ENCODE assay signal across 7 cellular contexts in genomic region chr20:31693987-31694661, GRCh38. TPM values are rescaled to one million over a fixed set of nuclear protein-coding genes. Genes with fewer than 3 reads are reported as not detected.
DNase-seq lines count a peak whose midpoint lies in the region; ATAC-seq, FAIRE-seq and TF ChIP-seq lines count a peak whose summit lies in the region.

No MANE protein-coding gene starts in this region.

- H3K9me2 ChIP-seq in GM23338 (ENCODE audit: insufficient read depth), result no peaks in the 10 kb centered on the region

- H3K23ac ChIP-seq in trophoblast cell (ENCODE audit: low read length), result no peak overlapping the region

- POLR2A ChIA-PET in K562 (lab: Yijun Ruan, JAX), result interaction anchor here (1.1 to 2.4 kb wide), 8 partner anchors 11 to 126 kb away, joined by 3 to 11 read pairs (median 5); partner anchors contain the start of gene ID1

- H3K27ac ChIP-seq in GM23338 (ENCODE audit: low read depth), result peak overlapping the region; percentile 75
- H3K27ac ChIP-seq in K562 (ENCODE audit: extremely low read depth, low read depth, low read length), result peak overlapping the region; percentile 59
- no peak overlapping the region for H3K27ac ChIP-seq in trophoblast cell (ENCODE audit: low read depth, low read length)
- no peak overlapping the region for H3K27ac ChIP-seq in ovary

- in situ Hi-C loops in K562 (cut with MboI), result no loop called here

- H3K4me3 Mint-ChIP-seq in GM23338, result no peak overlapping the region

- H3K4me1 Mint-ChIP-seq in GM23338, result peaks cover 44% of the 10 kb centered on the region

- peak overlapping the region; percentile 31 for H2BK12ac ChIP-seq in trophoblast cell (ENCODE audit: low read length)

- peak; percentile 42; the same call in 1 of the 2 replicates for TF ChIP-seq EP300 in K562 (IDR thresholded peaks at IDR 0.05; ENCODE audit: low read length)
- TF ChIP-seq EP300 in ovary (IDR thresholded peaks at IDR 0.05), result no peak

- H3K9me3 ChIP-seq in K562 (replicated peaks; ENCODE audit: control insufficient read depth, insufficient read depth, low read depth, low read length) (no peaks in the 10 kb centered on the region), trophoblast cell (ENCODE audit: insufficient read depth, low read depth, low read length) (no peaks in the 10 kb centered on the region), ovary (no peaks in the 10 kb centered on the region)

- H4K20me1 ChIP-seq in GM23338 (replicated peaks; ENCODE audit: insufficient read depth) (peaks cover 10% of the 10 kb centered on the region), K562 (replicated peaks; ENCODE audit: control insufficient read depth, insufficient read depth, low read length) (0 out of 2 replicates have a peak, but pooled peaks cover 3% of the 10 kb centered on the region)

- H3F3A ChIP-seq in GM23338 (replicated peaks; ENCODE audit: low read depth), result peaks cover 23% of the 10 kb centered on the region

- H3K36me3 ChIP-seq in GM23338 (ENCODE audit: insufficient read depth) (no peaks in the 10 kb centered on the region), K562 (ENCODE audit: control insufficient read depth, insufficient read depth, low read length) (peaks cover 81% of the 10 kb centered on the region), trophoblast cell (ENCODE audit: control insufficient read depth in 1 of 2, insufficient read depth in 2 of 2, low read length in 2 of 2) (peaks cover 2 to 6% of the 10 kb centered on the region in 2 experiments), ovary (no peaks in the 10 kb centered on the region)

- H3K4me1 ChIP-seq in GM23338 (ENCODE audit: insufficient read depth) (peaks cover 37% of the 10 kb centered on the region), K562 (replicated peaks in 1 of 2; ENCODE audit: control insufficient read depth in 2 of 2, insufficient read depth in 2 of 2, low read length in 2 of 2) (peaks cover 38 to 66% of the 10 kb centered on the region in 2 experiments), trophoblast cell (ENCODE audit: control insufficient read depth in 1 of 2, insufficient read depth in 2 of 2, low read length in 2 of 2) (peaks cover 6 to 9% of the 10 kb centered on the region in 2 experiments), ovary (ENCODE audit: insufficient read depth) (peaks cover 9% of the 10 kb centered on the region)

- H3K27me3 ChIP-seq in GM23338 (ENCODE audit: insufficient read depth), result no peaks in the 10 kb centered on the region
- H3K27me3 ChIP-seq in K562 (ENCODE audit: control insufficient read depth in 2 of 2, insufficient read depth in 2 of 2, low read length in 2 of 2), result no peaks in the 10 kb centered on the region
- H3K27me3 ChIP-seq in trophoblast cell (ENCODE audit: insufficient read depth, low read length), result no peaks in the 10 kb centered on the region
- H3K27me3 ChIP-seq in ovary, result no peaks in the 10 kb centered on the region

- no peak overlapping the region for H2AFZ ChIP-seq in GM23338
- no peak overlapping the region for H2AFZ ChIP-seq in K562 (ENCODE audit: low read depth, low read length)
- H2AFZ ChIP-seq in trophoblast cell (ENCODE audit: insufficient read depth, low read length, poor library complexity), result no peak overlapping the region

- no peaks in the 10 kb centered on the region for H3K9me1 ChIP-seq in K562 (ENCODE audit: control insufficient read depth, insufficient read depth, low read length)

- no peaks in the 10 kb centered on the region; the same call in 2 of the 3 replicates for H3K9me3 Mint-ChIP-seq in GM23338

- H3K18ac ChIP-seq in trophoblast cell (ENCODE audit: low read length), result peak overlapping the region; percentile 75

- no peak overlapping the region for H3K14ac ChIP-seq in trophoblast cell (ENCODE audit: low read length)

- H3K27me3 Mint-ChIP-seq in GM23338 (ENCODE audit: insufficient read depth, low read depth, poor library complexity), result peaks cover 10% of the 10 kb centered on the region

- H3K9ac ChIP-seq in K562 (ENCODE audit: insufficient read depth in 1 of 2, low read depth in 2 of 2, low read length in 2 of 2) (peak overlapping the region; percentile 13 to 76; a peak in 1 of 4 replicates), trophoblast cell (ENCODE audit: low read length) (no peak overlapping the region)

- CTCF ChIA-PET in K562 (lab: Yijun Ruan, JAX; ENCODE audit: low intra/inter-chr PET ratio), result no interaction called here

- H3K36me3 Mint-ChIP-seq in GM23338 (ENCODE audit: low read depth), result peaks cover 15% of the 10 kb centered on the region

- H2BK120ac ChIP-seq in trophoblast cell (ENCODE audit: insufficient read depth, low read length, poor library complexity), result no peak overlapping the region

- ATAC-seq in GM23338 (peak; percentile 72), K562 (peak; percentile 73)

- FAIRE-seq in K562 (lab: Jason Lieb, UNC), result no peak

- no peak overlapping the region for H4K12ac ChIP-seq in trophoblast cell (ENCODE audit: low read depth, low read length)

- peak overlapping the region; percentile 73 for H3K4ac ChIP-seq in trophoblast cell (ENCODE audit: low read depth, low read length)

- H3K4me2 ChIP-seq in GM23338, result peak overlapping the region; percentile 71
- peak overlapping the region; percentile 38 for H3K4me2 ChIP-seq in K562 (ENCODE audit: insufficient read depth, low read length)
- no peak overlapping the region for H3K4me2 ChIP-seq in trophoblast cell (ENCODE audit: low read length)

- peaks cover 7% of the 10 kb centered on the region for H3K79me1 ChIP-seq in trophoblast cell (ENCODE audit: low read length)

- H3K4me3 ChIP-seq in GM23338 (peak overlapping the region; percentile 30; the same call in 1 of the 2 replicates), K562 (no peak overlapping the region), trophoblast cell (ENCODE audit: low read depth, low read length) (no peak overlapping the region), ovary (no peak overlapping the region)

- intact Hi-C loops in K562 (cut with micrococcal nuclease), result no loop called here
- intact Hi-C loops in ovary (cut with DNase I), result no loop called here

- TF ChIP-seq CTCF in GM23338 (conservative IDR thresholded peaks at IDR 0.05; ENCODE audit: low read depth in 2 of 2), result no peak
- TF ChIP-seq CTCF in K562 (IDR thresholded peaks at IDR 0.05 in 2 of 3, conservative IDR thresholded peaks at IDR 0.05 in 1 of 3; ENCODE audit: insufficient read depth in 2 of 3, low read depth in 1 of 3, low read length in 3 of 3), result no peak
- TF ChIP-seq CTCF in ovary (IDR thresholded peaks at IDR 0.05), result no peak

- BruUV-seq in K562 (replicated peaks; lab: Mats Ljungman, UMichigan), result no TSS peak

- no peak for TF ChIP-seq POLR2A in K562 (conservative IDR thresholded peaks at IDR 0.05)
- TF ChIP-seq POLR2A in ovary (IDR thresholded peaks at IDR 0.05), result no peak

- DNase-seq in GM23338 (ENCODE audit: low spot score) (peak; percentile 46), NCI-H1694 (lab: John Stamatoyannopoulos, UW) (peak; percentile 36), K562 (ENCODE audit: extremely low read depth in 1 of 4, low spot score in 3 of 4) (peak in 3 of 4 experiments; percentile 54 to 83 (median 61)), trophoblast cell (no peak), NCI-H1930 (lab: John Stamatoyannopoulos, UW) (no peak), glomerular visceral epithelial cell (ENCODE audit: extremely low spot score) (no peak), ovary (no peak)

- 0 out of 4 replicates have a peak, but pooled peaks of 1 of the 2 experiments have one; percentile 3 for TF ChIP-seq RAD21 in K562 (CRISPR knock-in tag; conservative IDR thresholded peaks at IDR 0.05 in 1 of 2, IDR thresholded peaks at IDR 0.05 in 1 of 2)

- no peak overlapping the region for H3K27ac Mint-ChIP-seq in GM23338

- H4K8ac ChIP-seq in trophoblast cell (ENCODE audit: low read depth, low read length), result no peak overlapping the region

- WGBS in K562 (ENCODE audit: insufficient coverage, low coverage, missing lambda C conversion rate), result 25% methylated on average over 4 of the region's 4 CpGs
- no CpG with 5 or more reads among the region's 4 CpGs for WGBS in trophoblast cell (ENCODE audit: extremely low coverage, insufficient coverage, insufficient read length)
- 58 to 63% (median 62%) methylated on average over 4 of the region's 4 CpGs for WGBS in ovary, 3 donors

- peak overlapping the region; percentile 70 for H2AK5ac ChIP-seq in trophoblast cell (ENCODE audit: low read length)

- H4K91ac ChIP-seq in trophoblast cell (ENCODE audit: low read depth, low read length), result peak overlapping the region; percentile 59

- peaks cover 96% of the 10 kb centered on the region for H3K79me2 ChIP-seq in GM23338 (replicated peaks; ENCODE audit: insufficient read depth)
- H3K79me2 ChIP-seq in K562 (ENCODE audit: control insufficient read depth, insufficient read depth, low read length), result peaks cover 95% of the 10 kb centered on the region
- H3K79me2 ChIP-seq in trophoblast cell (ENCODE audit: control insufficient read depth, insufficient read depth, low read length, poor library complexity), result peaks cover 2% of the 10 kb centered on the region

- no peak overlapping the region for H2BK5ac ChIP-seq in trophoblast cell (ENCODE audit: low read depth, low read length, poor library complexity)

RNA-seq across cellular contexts. Expression of gene BCL2L1, which starts 28.5 kb away (rescaled TPM):
- 108 and 110 TPM in 2 replicates for total RNA-seq in GM23338 (2014; rRNA removed; shearing (Covaris generic))
- 39.9 and 42.4 TPM in 2 replicates for polyA plus RNA-seq in GM23338 (2016; fragmentation: Nextera tagmentation; extraction: Ambion mirVana)
- total RNA-seq in K562 (2011; cell fraction: chromatin; rRNA removed; ENCODE audit: low replicate concordance), result 162 and 267 TPM in 2 replicates
- 145 and 154 TPM in 2 replicates for total RNA-seq in K562 (2011; cell fraction: nucleolus; rRNA removed)
- total RNA-seq in K562 (2011; cell fraction: nucleoplasm; rRNA removed), result 113 and 150 TPM in 2 replicates
- total RNA-seq in K562 (2014; rRNA removed), result 137 and 179 TPM in 2 replicates
- total RNA-seq in K562 (2014; rRNA removed; fragmentation: Illumina TruSeq; extraction: Trizol), result 72.0 and 81.3 TPM in 2 replicates
- 88.7 and 89.1 TPM in 2 replicates for total RNA-seq in K562 (2015; rRNA removed; fragmentation: Illumina TruSeq; extraction: Trizol)
- total RNA-seq in K562 (2021), result 150 and 157 TPM in 2 replicates
- 120 and 121 TPM in 2 replicates for polyA plus RNA-seq in K562 (2011; rRNA removed)
- 113 and 145 TPM in 2 replicates for polyA plus RNA-seq in K562 (2011; cell fraction: cytosol; rRNA removed)
- 70.0 and 81.2 TPM in 2 replicates for polyA plus RNA-seq in K562 (2011; cell fraction: nucleus; rRNA removed)
- polyA plus RNA-seq in K562 (2012), result 134 and 224 TPM in 2 replicates
- 182 and 187 TPM in 2 replicates for polyA plus RNA-seq in K562 (2014; fragmentation: Illumina TruSeq; extraction: Trizol)
- 10 to 100 TPM in 1 of 2 experiments, 1 to 10 TPM in 1; 3.3 to 17.9 TPM for polyA plus RNA-seq in K562 (2014; fragmentation: Nextera tagmentation; extraction: Ambion mirVana)
- 140 and 156 TPM in 2 replicates for polyA plus RNA-seq in K562 (2014; rRNA removed)
- 87.8 and 101 TPM in 2 replicates for polyA minus RNA-seq in K562 (2011; rRNA and poly(A)+ RNA removed)
- 56.3 and 61.7 TPM in 2 replicates for polyA minus RNA-seq in K562 (2011; cell fraction: cytosol; rRNA and poly(A)+ RNA removed)
- 74.2 and 92.5 TPM in 2 replicates for polyA minus RNA-seq in K562 (2011; cell fraction: nucleus; rRNA and poly(A)+ RNA removed)
- polyA plus RNA-seq in trophoblast cell (2013), result 62.0 and 65.1 TPM in 2 replicates
- total RNA-seq in ovary, result 10 to 100 TPM; 21.7 to 65.1 (median 40.4) TPM
- polyA plus RNA-seq in ovary, result 10 to 100 TPM; 31.6 to 35.6 TPM

RNA-seq across cellular contexts. Expression of gene TPX2, which starts 45.0 kb away (rescaled TPM):
- total RNA-seq in GM23338 (2014; rRNA removed; shearing (Covaris generic)), result 148 and 159 TPM in 2 replicates
- 94.1 and 101 TPM in 2 replicates for polyA plus RNA-seq in GM23338 (2016; fragmentation: Nextera tagmentation; extraction: Ambion mirVana)
- total RNA-seq in K562 (2011; cell fraction: chromatin; rRNA removed; ENCODE audit: low replicate concordance), result 34.1 and 68.4 TPM in 2 replicates
- total RNA-seq in K562 (2011; cell fraction: nucleolus; rRNA removed), result 33.2 and 33.7 TPM in 2 replicates
- total RNA-seq in K562 (2011; cell fraction: nucleoplasm; rRNA removed), result 50.5 and 54.4 TPM in 2 replicates
- total RNA-seq in K562 (2014; rRNA removed), result 143 and 153 TPM in 2 replicates
- 133 and 153 TPM in 2 replicates for total RNA-seq in K562 (2014; rRNA removed; fragmentation: Illumina TruSeq; extraction: Trizol)
- 134 TPM in 2 replicates for total RNA-seq in K562 (2015; rRNA removed; fragmentation: Illumina TruSeq; extraction: Trizol)
- 144 and 171 TPM in 2 replicates for total RNA-seq in K562 (2021)
- polyA plus RNA-seq in K562 (2011; rRNA removed), result 89.7 and 108 TPM in 2 replicates
- polyA plus RNA-seq in K562 (2011; cell fraction: cytosol; rRNA removed), result 32.9 and 56.0 TPM in 2 replicates
- polyA plus RNA-seq in K562 (2011; cell fraction: nucleus; rRNA removed), result 157 and 160 TPM in 2 replicates
- 117 and 130 TPM in 2 replicates for polyA plus RNA-seq in K562 (2012)
- polyA plus RNA-seq in K562 (2014; fragmentation: Illumina TruSeq; extraction: Trizol), result 212 and 241 TPM in 2 replicates
- polyA plus RNA-seq in K562 (2014; fragmentation: Nextera tagmentation; extraction: Ambion mirVana), result 10 to 100 TPM; 48.0 to 57.8 TPM
- 101 and 112 TPM in 2 replicates for polyA plus RNA-seq in K562 (2014; rRNA removed)
- polyA minus RNA-seq in K562 (2011; rRNA and poly(A)+ RNA removed), result 140 and 157 TPM in 2 replicates
- polyA minus RNA-seq in K562 (2011; cell fraction: cytosol; rRNA and poly(A)+ RNA removed), result 54.2 and 70.1 TPM in 2 replicates
- 47.8 and 109 TPM in 2 replicates for polyA minus RNA-seq in K562 (2011; cell fraction: nucleus; rRNA and poly(A)+ RNA removed)
- 88.5 and 93.7 TPM in 2 replicates for polyA plus RNA-seq in trophoblast cell (2013)
- total RNA-seq in ovary, result 1 to 10 TPM in 2 of 7 donors, under 1 TPM in 5; 0.10 to 1.6 (median 0.47) TPM
- 1 to 10 TPM in 1 of 2 donors, under 1 TPM in 1; 0.91 to 5.2 TPM for polyA plus RNA-seq in ovary

RNA-seq across cellular contexts. Expression of gene COX4I2, which starts 56.4 kb away (rescaled TPM):
- not detected in 2 replicates for total RNA-seq in GM23338 (2014; rRNA removed; shearing (Covaris generic))
- polyA plus RNA-seq in GM23338 (2016; fragmentation: Nextera tagmentation; extraction: Ambion mirVana), result 0.63 and 1.1 TPM in 2 replicates
- total RNA-seq in K562 (2011; cell fraction: chromatin; rRNA removed; ENCODE audit: low replicate concordance), result not detected in 2 replicates
- not detected in 2 replicates for total RNA-seq in K562 (2011; cell fraction: nucleolus; rRNA removed)
- not detected in 2 replicates for total RNA-seq in K562 (2011; cell fraction: nucleoplasm; rRNA removed)
- total RNA-seq in K562 (2014; rRNA removed), result not detected in 2 replicates
- total RNA-seq in K562 (2014; rRNA removed; fragmentation: Illumina TruSeq; extraction: Trizol), result not detected in 2 replicates
- total RNA-seq in K562 (2015; rRNA removed; fragmentation: Illumina TruSeq; extraction: Trizol), result not detected in 2 replicates
- not detected in 2 replicates for total RNA-seq in K562 (2021)
- polyA plus RNA-seq in K562 (2011; rRNA removed), result not detected in 2 replicates
- not detected in 2 replicates for polyA plus RNA-seq in K562 (2011; cell fraction: cytosol; rRNA removed)
- not detected in 2 replicates for polyA plus RNA-seq in K562 (2011; cell fraction: nucleus; rRNA removed)
- not detected in 2 replicates for polyA plus RNA-seq in K562 (2012)
- not detected in 2 replicates for polyA plus RNA-seq in K562 (2014; fragmentation: Illumina TruSeq; extraction: Trizol)
- polyA plus RNA-seq in K562 (2014; fragmentation: Nextera tagmentation; extraction: Ambion mirVana), result not detected
- not detected in 2 replicates for polyA plus RNA-seq in K562 (2014; rRNA removed)
- not detected in 2 replicates for polyA minus RNA-seq in K562 (2011; rRNA and poly(A)+ RNA removed)
- not detected in 2 replicates for polyA minus RNA-seq in K562 (2011; cell fraction: cytosol; rRNA and poly(A)+ RNA removed)
- polyA minus RNA-seq in K562 (2011; cell fraction: nucleus; rRNA and poly(A)+ RNA removed), result not detected in 2 replicates
- 1.7 TPM in 2 replicates for polyA plus RNA-seq in trophoblast cell (2013)
- total RNA-seq in ovary, result 1 to 10 TPM in 6 of 7 donors, not detected in 1; 1.1 to 3.5 (median 2.1) TPM
- polyA plus RNA-seq in ovary, result 1 to 10 TPM; 3.5 to 6.6 TPM

Comparison
In these comparisons a context has a peak if more than half of its experiments do, and no peak if none do; other contexts are left out.
1. DNase-seq: peak in GM23338 (single experiment), NCI-H1694 (single experiment) and K562 (3 of 4); none in trophoblast cell (0 of 2), NCI-H1930 (0 of 2), glomerular visceral epithelial cell (single experiment) and ovary (0 of 5).
2. H3K27ac ChIP-seq: peak in GM23338 (single experiment) and K562 (single experiment); none in trophoblast cell (single experiment) and ovary (0 of 2).
3. RNA of gene TPX2, which starts 45.0 kb away (total RNA-seq): 148 to 159 TPM in GM23338 and 33.2 to 171 TPM in K562; 0.10 to 1.6 TPM in ovary; every median in the first group is over 10 times any median in the second.